ENCODE assay signal across 1 cellular context in genomic region chr14:61553730-61554641, GRCh38.
A peak's percentile ranks its signal among the peaks of the same experiment; 100 is the strongest.
TF ChIP-seq lines count a peak whose summit lies in the region.

No MANE protein-coding gene starts in this region.

TF ChIP-seq in HepG2, 621 proteins besides CTCF, POLR2A, EP300 and RAD21 (continued from another document and continues in another):
- TF ChIP-seq THAP8 (CRISPR knock-in tag; IDR thresholded peaks at IDR 0.05; ENCODE audit: borderline replicate concordance): no peak
- no peak; the same call in 1 of the 2 replicates for TF ChIP-seq ZSCAN21 (CRISPR knock-in tag; IDR thresholded peaks at IDR 0.05; ENCODE audit: borderline replicate concordance)
- TF ChIP-seq MIER3 (CRISPR knock-in tag; IDR thresholded peaks at IDR 0.05; ENCODE audit: borderline replicate concordance): peak; percentile 89; the same call in 1 of the 2 replicates
- no peak for TF ChIP-seq ETS1 (CRISPR knock-in tag; IDR thresholded peaks at IDR 0.05)
- TF ChIP-seq ZNF720 (CRISPR knock-in tag; IDR thresholded peaks at IDR 0.05): no peak
- TF ChIP-seq ZNF639 (CRISPR knock-in tag; conservative IDR thresholded peaks at IDR 0.05): no peak
- no peak for TF ChIP-seq SIN3A (IDR thresholded peaks at IDR 0.05; ENCODE audit: borderline replicate concordance, low read depth, low read length)
- no peak for TF ChIP-seq ZIK1 (CRISPR knock-in tag; IDR thresholded peaks at IDR 0.05; ENCODE audit: borderline replicate concordance, low read depth)
- TF ChIP-seq NFKB2 (CRISPR knock-in tag; IDR thresholded peaks at IDR 0.05; ENCODE audit: borderline replicate concordance): no peak
- no peak for TF ChIP-seq GTF3A (CRISPR knock-in tag; conservative IDR thresholded peaks at IDR 0.05)
- peak; percentile 90 for TF ChIP-seq TBX2 (CRISPR knock-in tag; IDR thresholded peaks at IDR 0.05; ENCODE audit: borderline replicate concordance)
- no peak for TF ChIP-seq ETV6 (CRISPR knock-in tag; conservative IDR thresholded peaks at IDR 0.05)
- no peak for TF ChIP-seq ZNF616 (CRISPR knock-in tag; IDR thresholded peaks at IDR 0.05; ENCODE audit: low read depth)
- no peak for TF ChIP-seq ZNF556 (CRISPR knock-in tag; IDR thresholded peaks at IDR 0.05; ENCODE audit: borderline replicate concordance)
- no peak for TF ChIP-seq ZNF20 (CRISPR knock-in tag; IDR thresholded peaks at IDR 0.05)
- peak; percentile 75 for TF ChIP-seq ZBTB7B (CRISPR knock-in tag; IDR thresholded peaks at IDR 0.05)
- TF ChIP-seq ZBTB39 (CRISPR knock-in tag; IDR thresholded peaks at IDR 0.05): no peak
- no peak for TF ChIP-seq ZNF34 (CRISPR knock-in tag; IDR thresholded peaks at IDR 0.05; ENCODE audit: borderline replicate concordance)
- no peak for TF ChIP-seq ZNF619 (CRISPR knock-in tag; IDR thresholded peaks at IDR 0.05)
- TF ChIP-seq ZFP90 (CRISPR knock-in tag; IDR thresholded peaks at IDR 0.05; ENCODE audit: borderline replicate concordance): no peak
- TF ChIP-seq NFAT5 (CRISPR knock-in tag; IDR thresholded peaks at IDR 0.05): 0 out of 2 replicates have a peak, but pooled peaks have one; percentile 64
- no peak for TF ChIP-seq CSRNP2 (CRISPR knock-in tag; conservative IDR thresholded peaks at IDR 0.05; ENCODE audit: low read depth)
- TF ChIP-seq MEIS1 (CRISPR knock-in tag; IDR thresholded peaks at IDR 0.05; ENCODE audit: borderline replicate concordance): no peak
- TF ChIP-seq ZNF282 (IDR thresholded peaks at IDR 0.05; ENCODE audit: partially characterized antibody): no peak
- TF ChIP-seq HOMEZ (CRISPR knock-in tag; IDR thresholded peaks at IDR 0.05; ENCODE audit: low read depth): peak; percentile 68; the same call in 1 of the 2 replicates
- 0 out of 2 replicates have a peak, but pooled peaks have one; percentile 41 for TF ChIP-seq HNRNPL (IDR thresholded peaks at IDR 0.05; ENCODE audit: low read depth, low read length)
- peak; percentile 85; the same call in 1 of the 2 replicates for TF ChIP-seq ZBED4 (CRISPR knock-in tag; IDR thresholded peaks at IDR 0.05; ENCODE audit: borderline replicate concordance)
- no peak for TF ChIP-seq ZNF335 (CRISPR knock-in tag; IDR thresholded peaks at IDR 0.05)
- peak; percentile 43; the same call in 1 of the 2 replicates for TF ChIP-seq CREB1 (IDR thresholded peaks at IDR 0.05)
- peak; percentile 85 for TF ChIP-seq CREB1 (CRISPR knock-in tag; IDR thresholded peaks at IDR 0.05)
- no peak for TF ChIP-seq ZBTB14 (CRISPR knock-in tag; IDR thresholded peaks at IDR 0.05)
- no peak for TF ChIP-seq NRL (CRISPR knock-in tag; IDR thresholded peaks at IDR 0.05; ENCODE audit: borderline replicate concordance)
- no peak; the same call in 1 of the 2 replicates for TF ChIP-seq ZBTB26 (CRISPR knock-in tag; IDR thresholded peaks at IDR 0.05; ENCODE audit: borderline replicate concordance)
- TF ChIP-seq KMT2B (CRISPR knock-in tag; IDR thresholded peaks at IDR 0.05): 0 out of 2 replicates have a peak, but pooled peaks have one; percentile 27
